In the genomic region with DNA sequence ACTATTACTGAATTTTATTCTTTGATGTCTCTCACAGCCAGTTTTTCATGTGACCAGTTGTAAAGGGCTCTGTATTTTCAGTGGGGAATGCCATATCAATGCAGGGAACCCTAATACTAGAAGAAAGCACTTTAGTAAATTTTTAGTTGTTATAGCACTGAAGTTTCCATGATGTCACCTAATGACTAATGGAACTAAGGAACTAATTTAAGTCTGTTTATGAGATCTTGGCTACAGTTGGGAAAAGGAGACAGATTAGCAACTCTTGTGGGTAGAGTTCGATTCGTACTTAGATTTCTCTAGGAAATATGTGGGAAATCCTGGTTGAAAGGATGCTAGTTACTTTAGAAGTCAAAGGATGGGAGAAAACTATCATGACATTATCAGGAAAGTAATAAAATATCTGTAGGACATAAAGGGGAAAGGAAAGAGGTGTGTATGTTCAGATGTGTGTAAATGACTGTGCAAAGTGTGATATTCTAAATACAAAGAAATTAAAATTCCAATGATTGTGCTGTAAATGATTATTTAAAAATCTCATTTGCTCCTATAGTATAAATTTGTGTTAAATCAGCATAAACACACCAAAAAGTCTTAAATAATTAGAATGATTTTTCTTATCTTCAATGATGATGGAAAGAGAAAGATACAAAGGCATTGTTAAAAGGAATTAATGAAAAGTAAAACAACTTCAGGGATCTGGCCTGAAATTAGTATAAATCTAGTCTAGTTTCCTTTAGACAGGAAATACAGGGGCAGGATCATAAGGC, we compare ENCODE assay signal across 28 cellular contexts.
DNase-seq lines count a peak whose midpoint lies in the region; ATAC-seq, FAIRE-seq and TF ChIP-seq lines count a peak whose summit lies in the region.
"Had no signal": no experiment of that assay in that cellular context is flagged by ENCODE, and none has a peak within 500 bp of the region (broad histone marks: within the 10 kb centered on the region; RNA-seq: fewer than 3 reads in every experiment).

No MANE protein-coding gene starts in this region.

- H3K27ac ChIP-seq in astrocyte (ENCODE audit: low read depth, low read length) = no peak overlapping the region
- H3K27ac ChIP-seq: epithelial cell of prostate, HL-60, lower lobe of right lung, parathyroid adenoma, stomach had no signal

- H3K27ac Mint-ChIP-seq in astrocyte (ENCODE audit: unreplicated experiment) = peak overlapping the region; percentile 77
- H3K27ac Mint-ChIP-seq: activated B cell treated with CpG ODN at 0.5 μM for 24 hours; activated naive CD8-positive, alpha-beta T cell treated with anti-CD3 and anti-CD28 coated beads for 36 hours; activated T-helper 2 cell treated with anti-CD3 and anti-CD28 coated beads, Interferon-gamma antibody, Interleukin-2, Interleukin-4, amounts not matched to agents 10 μg/mL and 5 μg/mL and 100 μg/mL, durations not matched to agents 14 hours and 24 hours and 36 hours; CD8-positive, alpha-beta T cell; type B pancreatic cell had no signal

- peak; percentile 53 for DNase-seq in HCEC 1CT
- DNase-seq in astrocyte (ENCODE audit: low read depth) = peak; percentile 75
- DNase-seq in fibroblast of the aortic adventitia (ENCODE audit: low read depth) = peak; percentile 18
- DNase-seq in stromal cell of bone marrow (ENCODE audit: low read depth) = peak; percentile 28
- no peak for DNase-seq in NOMO-1 treated with dmso at 0.1 percent for 144 hours (lab: John Stamatoyannopoulos, UW; ENCODE audit: unreplicated experiment)
- DNase-seq in NCI-H2196 treated with DMSO at 0.1 percent for 48 hours (lab: John Stamatoyannopoulos, UW; ENCODE audit: unreplicated experiment) = no peak
- DNase-seq: activated B cell treated with CpG ODN at 0.5 μM for 24 hours; activated CD4-positive, alpha-beta T cell treated with anti-CD3 and anti-CD28 coated beads, Interleukin-2, amount 50 U/mL, for 48 hours; activated CD8-positive, alpha-beta memory T cell treated with anti-CD3 and anti-CD28 coated beads, Interleukin-2, amount 50 U/mL, for 4 hours; activated naive CD8-positive, alpha-beta T cell treated with anti-CD3 and anti-CD28 coated beads for 36 hours; CD8-positive, alpha-beta T cell; cerebellar nuclear complex; lower lobe of right lung; NCI-H1105; NCI-H2081; NCI-H446 treated with DMSO at 0.1 percent for 48 hours; SHP77; sigmoid colon; stomach; SW 1271 had no signal

- FAIRE-seq in astrocyte (lab: Jason Lieb, UNC) = no peak
- FAIRE-seq: keratinocyte had no signal

- H3K27me3 Mint-ChIP-seq in astrocyte (ENCODE audit: low read depth, unreplicated experiment) = no peaks in the 10 kb centered on the region
- H3K27me3 Mint-ChIP-seq: activated B cell treated with CpG ODN at 0.5 μM for 24 hours; activated naive CD8-positive, alpha-beta T cell treated with anti-CD3 and anti-CD28 coated beads for 36 hours; type B pancreatic cell had no signal

- TF ChIP-seq CTCF in astrocyte (IDR thresholded peaks at IDR 0.05; ENCODE audit: insufficient read depth, low read depth, low read length) = no peak
- TF ChIP-seq CTCF in fibroblast of the aortic adventitia (IDR thresholded peaks at IDR 0.05; ENCODE audit: insufficient read depth, low read length) = no peak

- H3K9me3 ChIP-seq in astrocyte (ENCODE audit: insufficient read depth, low read depth, low read length) = no peaks in the 10 kb centered on the region
- H3K9me3 ChIP-seq: lower lobe of right lung, sigmoid colon, stomach had no signal

- H3K4me3 ChIP-seq in astrocyte (ENCODE audit: insufficient read depth, low read depth, low read length) = no peak overlapping the region
- no peak overlapping the region for H3K4me3 ChIP-seq in fibroblast of the aortic adventitia (ENCODE audit: low read depth, low read length)
- H3K4me3 ChIP-seq: lower lobe of right lung, sigmoid colon, stomach had no signal

- no peaks in the 10 kb centered on the region for H4K20me1 ChIP-seq in astrocyte (ENCODE audit: insufficient read depth, low read length)

- H3K79me2 ChIP-seq in astrocyte (ENCODE audit: insufficient read depth, low read length) = no peaks in the 10 kb centered on the region
- H3K79me2 ChIP-seq: parathyroid adenoma had no signal

- ATAC-seq in GM21367 (IDR thresholded peaks at IDR 0.05; ENCODE audit: unreplicated experiment) (no peak), HG03460 (IDR thresholded peaks at IDR 0.05; ENCODE audit: unreplicated experiment) (no peak)
- ATAC-seq: CD8-positive, alpha-beta T cell; lower lobe of right lung had no signal

- no peak overlapping the region for H2AFZ ChIP-seq in astrocyte (ENCODE audit: low read depth, low read length)
- H2AFZ ChIP-seq: parathyroid adenoma had no signal

- H3K4me2 ChIP-seq in astrocyte (ENCODE audit: low read length) = no peak overlapping the region

- H3K4me1 ChIP-seq in astrocyte (ENCODE audit: insufficient read depth, low read length) = peaks cover 4% of the 10 kb centered on the region
- H3K4me1 ChIP-seq: parathyroid adenoma had no signal

- no peaks in the 10 kb centered on the region for H3K36me3 ChIP-seq in astrocyte (ENCODE audit: insufficient read depth, low read length)

- H3K36me3 Mint-ChIP-seq in astrocyte (ENCODE audit: low read depth, unreplicated experiment) = peaks cover 5% of the 10 kb centered on the region

- no peaks in the 10 kb centered on the region for H3K9me3 Mint-ChIP-seq in astrocyte (ENCODE audit: unreplicated experiment)
- H3K9me3 Mint-ChIP-seq: activated naive CD8-positive, alpha-beta T cell treated with anti-CD3 and anti-CD28 coated beads for 36 hours; activated T-helper 2 cell treated with anti-CD3 and anti-CD28 coated beads, Interferon-gamma antibody, Interleukin-2, Interleukin-4, amounts not matched to agents 10 μg/mL and 5 μg/mL and 100 μg/mL, durations not matched to agents 14 hours and 24 hours and 36 hours; CD8-positive, alpha-beta T cell; type B pancreatic cell had no signal

- H3K27me3 ChIP-seq in astrocyte (ENCODE audit: insufficient read depth, low read length) = no peaks in the 10 kb centered on the region
- H3K27me3 ChIP-seq: sigmoid colon, stomach had no signal

- H3K9ac ChIP-seq in astrocyte (ENCODE audit: low read length) = no peak overlapping the region
- H3K9ac ChIP-seq: parathyroid adenoma had no signal

- H3K4me1 Mint-ChIP-seq in astrocyte (ENCODE audit: low read depth, unreplicated experiment) = peaks cover 41% of the 10 kb centered on the region

- no peak overlapping the region for H3K4me3 Mint-ChIP-seq in astrocyte (ENCODE audit: unreplicated experiment)
- H3K4me3 Mint-ChIP-seq: activated B cell treated with CpG ODN at 0.5 μM for 24 hours; activated naive CD8-positive, alpha-beta T cell treated with anti-CD3 and anti-CD28 coated beads for 36 hours; CD8-positive, alpha-beta T cell; type B pancreatic cell had no signal

Comparison
In these comparisons a context has a peak if more than half of its experiments do, and no peak if none do; other contexts are left out.
1. DNase-seq: peak in HCEC 1CT (single experiment), astrocyte (single experiment), fibroblast of the aortic adventitia (single experiment) and stromal cell of bone marrow (single experiment); none in NOMO-1 treated with dmso at 0.1 percent for 144 hours (single experiment) and NCI-H2196 treated with DMSO at 0.1 percent for 48 hours (single experiment).